In genomic region chr15:99929266-99929665, GRCh38 we compare ENCODE assay signal across 11 cellular contexts.
DNase-seq lines count a peak whose midpoint lies in the region; ATAC-seq and TF ChIP-seq lines count a peak whose summit lies in the region.
"Had no signal": no experiment of that assay in that cellular context is flagged by ENCODE, and none has a peak within 500 bp of the region (broad histone marks: within the 10 kb centered on the region; RNA-seq: fewer than 3 reads in every experiment).

No MANE protein-coding gene starts in this region.

- no peaks in the 10 kb centered on the region for H3K27me3 ChIP-seq in breast epithelium
- H3K27me3 ChIP-seq: gastrocnemius medialis had no signal

- H3K9me3 ChIP-seq in breast epithelium (no peaks in the 10 kb centered on the region), SK-N-MC (ENCODE audit: low read depth, low read length) (no peaks in the 10 kb centered on the region)
- H3K9me3 ChIP-seq: gastrocnemius medialis had no signal

- no peak overlapping the region for H3K27ac Mint-ChIP-seq in MCF 10A (ENCODE audit: low read depth, unreplicated experiment)

- H3K4me3 ChIP-seq in breast epithelium, result peak overlapping the region in 1 of 3 donors; percentile 51
- peak overlapping the region; percentile 81 for H3K4me3 ChIP-seq in SK-N-MC

- H3K9me3 Mint-ChIP-seq in MCF 10A (ENCODE audit: unreplicated experiment), result no peaks in the 10 kb centered on the region

- no peaks in the 10 kb centered on the region for H3K27me3 Mint-ChIP-seq in MCF 10A (ENCODE audit: insufficient read depth, unreplicated experiment)

- H3K27ac ChIP-seq in breast epithelium (no peak overlapping the region), SK-N-MC (no peak overlapping the region), caudate nucleus (ENCODE audit: low read depth, low read length) (no peak overlapping the region)

- BruUV-seq in MCF 10A (replicated peaks; lab: Mats Ljungman, UMichigan), result no TSS peak

- CTCF ChIA-PET in MCF 10A (lab: Yijun Ruan, JAX), result interaction anchor here (0.6 to 4.6 kb wide), 10 partner anchors 184 to 644 kb away, joined by 3 to 64 read pairs (median 6); no protein-coding TSS in a partner anchor

- POLR2A ChIA-PET in MCF 10A (lab: Yijun Ruan, JAX), result interaction anchor here (0.9 to 1.6 kb wide), 4 partner anchors 9 to 455 kb away, joined by 3 to 10 read pairs (median 4); no protein-coding TSS in a partner anchor

- TF ChIP-seq CTCF in MCF 10A (IDR thresholded peaks at IDR 0.05; ENCODE audit: unreplicated experiment) (no peak), breast epithelium (IDR thresholded peaks at IDR 0.05) (no peak)

- peaks cover 24% of the 10 kb centered on the region for H3K4me1 Mint-ChIP-seq in MCF 10A (ENCODE audit: insufficient read depth, unreplicated experiment)

- intact Hi-C loops in MCF 10A (cut with micrococcal nuclease), result loop anchor here (2.0 to 10.0 kb wide), 7 partner anchors 38 to 657 kb away; no protein-coding TSS in a partner anchor
- intact Hi-C loops in breast epithelium (cut with DNase I; ENCODE audit: low total_unique reads), result no loop called here

- no peak for ATAC-seq in GM18861 (IDR thresholded peaks at IDR 0.05; ENCODE audit: unreplicated experiment)

- no peak for DNase-seq in MCF 10A (ENCODE audit: unreplicated experiment)
- DNase-seq in breast epithelium (ENCODE audit: low spot score in 2 of 2), result no peak
- DNase-seq in SK-N-MC (ENCODE audit: low read depth, low spot score), result no peak
- peak; percentile 57 for DNase-seq in iPS-NIHi7 (ENCODE audit: extremely low spot score)
- DNase-seq in DMS 273 treated with DMSO at 0.1 percent for 48 hours (lab: John Stamatoyannopoulos, UW), result no peak
- DNase-seq in cerebellar cortex (ENCODE audit: low spot score), result no peak
- DNase-seq in caudate nucleus (lab: John Stamatoyannopoulos, UW), result no peak
- DNase-seq: activated CD8-positive, alpha-beta memory T cell treated with anti-CD3 and anti-CD28 coated beads for 24 hours; gastrocnemius medialis; stimulated activated CD8-positive, alpha-beta memory T cell treated with anti-CD3 and anti-CD28 coated beads, Interleukin-4, amount 100 ng/mL, for 48 hours had no signal

- H3K4me1 ChIP-seq in breast epithelium, result no peaks in the 10 kb centered on the region

- H3K4me3 Mint-ChIP-seq in MCF 10A (ENCODE audit: unreplicated experiment), result peak overlapping the region; percentile 70

- H3K36me3 Mint-ChIP-seq in MCF 10A (ENCODE audit: insufficient read depth, unreplicated experiment), result no peaks in the 10 kb centered on the region

- no peak for TF ChIP-seq POLR2A in breast epithelium (IDR thresholded peaks at IDR 0.05)

- H3K9ac ChIP-seq in SK-N-MC (ENCODE audit: insufficient read length), result peak overlapping the region; percentile 67

- no peaks in the 10 kb centered on the region for H3K36me3 ChIP-seq in breast epithelium
- no peaks in the 10 kb centered on the region for H3K36me3 ChIP-seq in SK-N-MC (ENCODE audit: insufficient read depth, low read length)
- H3K36me3 ChIP-seq: gastrocnemius medialis had no signal
